29 cellular contexts compared by ENCODE assay signal in the genomic region with DNA sequence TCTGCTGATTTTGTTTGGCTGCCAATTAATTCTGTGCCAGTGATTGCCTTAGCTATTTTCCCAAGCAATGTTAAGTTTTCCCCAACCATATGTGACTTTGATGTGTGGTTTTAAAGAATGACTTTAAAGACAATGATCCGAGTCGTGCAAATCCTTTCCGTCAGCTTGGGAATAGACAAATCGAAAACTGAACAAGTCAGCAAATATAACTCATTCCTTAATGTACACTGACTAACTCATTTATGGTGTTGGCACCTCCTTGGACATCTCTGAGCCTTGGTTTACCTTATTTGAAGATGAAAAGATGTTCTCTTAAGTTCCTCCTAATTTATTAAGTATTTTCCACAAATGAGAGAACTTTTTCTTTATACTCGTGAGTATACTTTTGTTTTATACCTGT.
"Had no signal": no experiment of that assay in that cellular context is flagged by ENCODE, and none has a peak within 500 bp of the region (broad histone marks: within the 10 kb centered on the region; RNA-seq: fewer than 3 reads in every experiment).

No MANE protein-coding gene starts in this region.

- H3K9me3 ChIP-seq: colonic mucosa, esophagus muscularis mucosa, esophagus squamous epithelium, gastrocnemius medialis, gastroesophageal sphincter, heart left ventricle, heart right ventricle had no signal

- DNase-seq: colonic mucosa; cortex of kidney; dermis blood vessel endothelial cell; dorsolateral prefrontal cortex; effector CD4-positive, alpha-beta T cell; effector CD8-positive, alpha-beta T cell; effector memory CD4-positive, alpha-beta T cell; effector memory CD8-positive, alpha-beta T cell; endodermal cell; erythroblast; esophagus squamous epithelium; foreskin fibroblast; foreskin keratinocyte; foreskin melanocyte; gastrocnemius medialis; glutamatergic neuron; head of caudate nucleus; heart left ventricle; heart right ventricle had no signal

- H3K4me3 Mint-ChIP-seq: dendritic cell treated with granulocyte-macrophage colony-stimulating factor and Interleukin-4, amounts not matched to agents 40 ng/mL and 50 ng/mL, for 4 days; effector memory CD8-positive, alpha-beta T cell; endodermal cell had no signal

- H3K4me1 ChIP-seq: colonic mucosa, esophagus muscularis mucosa, esophagus squamous epithelium, foreskin keratinocyte, gastrocnemius medialis, gastroesophageal sphincter, heart left ventricle, heart right ventricle had no signal

- H3K9me3 Mint-ChIP-seq: dendritic cell treated with granulocyte-macrophage colony-stimulating factor and Interleukin-4, amounts not matched to agents 40 ng/mL and 50 ng/mL, for 4 days; effector memory CD8-positive, alpha-beta T cell; endodermal cell had no signal

- H3K36me3 ChIP-seq: colonic mucosa, esophagus muscularis mucosa, esophagus squamous epithelium, gastrocnemius medialis, gastroesophageal sphincter, heart left ventricle, heart right ventricle had no signal

- H3K27me3 ChIP-seq: colonic mucosa, gastrocnemius medialis had no signal

- H3K27ac Mint-ChIP-seq: dendritic cell treated with granulocyte-macrophage colony-stimulating factor and Interleukin-4, amounts not matched to agents 40 ng/mL and 50 ng/mL, for 4 days; effector memory CD8-positive, alpha-beta T cell; endodermal cell had no signal

- FAIRE-seq: colon, endometrium, endothelial cell of umbilical vein, frontal cortex had no signal

- H3K4me1 Mint-ChIP-seq: endodermal cell had no signal

- ATAC-seq: effector memory CD8-positive, alpha-beta T cell; esophagus mucosa; foreskin keratinocyte; gastroesophageal sphincter; heart left ventricle; heart right ventricle had no signal

- H3K27ac ChIP-seq: colonic mucosa, coronary artery, epithelial cell of prostate, esophagus muscularis mucosa, esophagus squamous epithelium, foreskin keratinocyte, gastrocnemius medialis, gastroesophageal sphincter, heart left ventricle, heart right ventricle had no signal

- H3K4me3 ChIP-seq: colonic mucosa, coronary artery, dorsolateral prefrontal cortex, esophagus muscularis mucosa, esophagus squamous epithelium, gastrocnemius medialis, gastroesophageal sphincter, heart left ventricle, heart right ventricle had no signal
